8 cellular contexts compared by ENCODE assay signal in genomic region chr6:131182991-131183425, GRCh38. TPM values are rescaled to one million over a fixed set of nuclear protein-coding genes. Genes with fewer than 3 reads are reported as not detected.
DNase-seq lines count a peak whose midpoint lies in the region; ATAC-seq, FAIRE-seq and TF ChIP-seq lines count a peak whose summit lies in the region.

No MANE protein-coding gene starts in this region.

- CTCF ChIA-PET in HEK293 (lab: Yijun Ruan, JAX): interaction anchor here (0.6 to 1.3 kb wide), 13 partner anchors 9 to 452 kb away, joined by 3 to 7 read pairs (median 3); no protein-coding TSS in a partner anchor

- DNase-seq in EH (ENCODE audit: low read depth) (peak; percentile 35), RPMI7951 (ENCODE audit: low read depth) (peak; percentile 34), choroid plexus epithelial cell (ENCODE audit: low read depth) (peak; percentile 69), naive B cell (peak; percentile 46), HTR-8/SVneo (ENCODE audit: insufficient read length, low spot score) (no peak), GF-D8 (lab: John Stamatoyannopoulos, UW) (no peak), lower leg skin (ENCODE audit: low spot score in 2 of 2) (no peak)

- no peaks in the 10 kb centered on the region for H3K27me3 Mint-ChIP-seq in naive B cell

- H3K36me3 Mint-ChIP-seq in naive B cell: peaks cover 8 to 18% of the 10 kb centered on the region in 2 donors

- H3K9me3 ChIP-seq in HEK293 (ENCODE audit: control insufficient read depth, insufficient read depth, low read depth, low read length): no peaks in the 10 kb centered on the region

- peaks cover 6 to 8% (median 7%) of the 10 kb centered on the region in 3 donors for H3K4me1 Mint-ChIP-seq in naive B cell

- no peak for TF ChIP-seq POLR2A in lower leg skin (IDR thresholded peaks at IDR 0.05)

- H3K36me3 ChIP-seq in HEK293 (ENCODE audit: control insufficient read depth in 2 of 2, insufficient read depth in 1 of 2, low read length in 2 of 2): peaks cover 0 to 7% of the 10 kb centered on the region in 2 experiments; a peak in 1 of 3 replicates

- TF ChIP-seq CTCF in HEK293 (tag by site-specific recombination; IDR thresholded peaks at IDR 0.05): 0 out of 2 replicates have a peak, but pooled peaks have one; percentile 12
- TF ChIP-seq CTCF in choroid plexus epithelial cell (conservative IDR thresholded peaks at IDR 0.05; ENCODE audit: low read depth, low read length): peak; percentile 70
- no peak for TF ChIP-seq CTCF in lower leg skin (IDR thresholded peaks at IDR 0.05)

- no peak for FAIRE-seq in HTR-8/SVneo (lab: Jason Lieb, UNC)

- H3K9me3 Mint-ChIP-seq in naive B cell: no peaks in the 10 kb centered on the region

- peak; percentile 74 to 84 for ATAC-seq in naive B cell (ENCODE audit: low read depth in 2 of 2)

- 36 to 46% methylated on average over 5 of the region's 5 CpGs for WGBS in lower leg skin, 2 donors

- POLR2A ChIA-PET in HEK293 (lab: Yijun Ruan, JAX): no interaction called here

- H3K27ac Mint-ChIP-seq in naive B cell: peak overlapping the region in 4 of 6 donors; percentile 69 to 91 (median 88)

- H3K4me1 ChIP-seq in HEK293 (ENCODE audit: control insufficient read depth, insufficient read depth, low read length): no peaks in the 10 kb centered on the region

- H3K4me3 Mint-ChIP-seq in naive B cell: peak overlapping the region in 7 of 8 donors; percentile 32 to 83 (median 58)

- H3K4me3 ChIP-seq in HEK293 (ENCODE audit: low read depth, low read length) (no peak overlapping the region), choroid plexus epithelial cell (ENCODE audit: low read depth, low read length) (no peak overlapping the region), lower leg skin (ENCODE audit: low read depth, poor library complexity, severe bottlenecking) (no peak overlapping the region)

- intact Hi-C loops in lower leg skin (cut with DNase I; ENCODE audit: low total_unique reads): no loop called here

- H3K27ac ChIP-seq in HEK293 (ENCODE audit: extremely low read depth, low read depth, low read length): no peak overlapping the region

TF ChIP-seq in HEK293, 187 proteins besides CTCF, POLR2A, EP300 and RAD21:
- TF ChIP-seq ZNF394 (tag by site-specific recombination; IDR thresholded peaks at IDR 0.05; ENCODE audit: borderline replicate concordance) (no peak), ZBTB11 (tag by site-specific recombination; conservative IDR thresholded peaks at IDR 0.05; ENCODE audit: low read depth) (no peak), TRIM28 (IDR thresholded peaks at IDR 0.05; ENCODE audit: borderline replicate concordance, low read length) (no peak), ZNF621 (tag by site-specific recombination; IDR thresholded peaks at IDR 0.05) (no peak), ZNF24 (tag by site-specific recombination; IDR thresholded peaks at IDR 0.05) (no peak), ZNF654 (tag by site-specific recombination; IDR thresholded peaks at IDR 0.05; ENCODE audit: low read depth) (no peak), ZNF664 (tag by site-specific recombination; IDR thresholded peaks at IDR 0.05) (no peak), KLF9 (tag by site-specific recombination; IDR thresholded peaks at IDR 0.05; ENCODE audit: low read depth) (no peak), ZNF121 (tag by site-specific recombination; IDR thresholded peaks at IDR 0.05) (no peak), SCRT2 (tag by site-specific recombination; IDR thresholded peaks at IDR 0.05) (no peak), ZNF560 (tag by site-specific recombination; IDR thresholded peaks at IDR 0.05; ENCODE audit: borderline replicate concordance) (no peak), ZNF341 (tag by site-specific recombination; IDR thresholded peaks at IDR 0.05; ENCODE audit: low read depth) (no peak)

RNA-seq across cellular contexts. Expression of gene AKAP7, which starts 47.7 kb away (rescaled TPM):
- total RNA-seq in RPMI7951 (2014; rRNA removed; shearing (Covaris generic)): 8.5 and 8.8 TPM in 2 replicates
- polyA plus RNA-seq in naive B cell (ENCODE audit: low read depth in 6 of 6): 10 to 100 TPM in 3 of 6 donors, 1 to 10 TPM in 3; 6.9 to 33.8 (median 10.5) TPM
- 1 to 10 TPM; 2.2 to 5.7 (median 3.1) TPM for total RNA-seq in lower leg skin

Comparison
In these comparisons a context has a peak if more than half of its experiments do, and no peak if none do; other contexts are left out.
1. DNase-seq: peak in EH (single experiment), RPMI7951 (single experiment), choroid plexus epithelial cell (single experiment) and naive B cell (single experiment); none in HTR-8/SVneo (single experiment), GF-D8 (single experiment) and lower leg skin (0 of 2).
2. CTCF ChIP-seq: peak in HEK293 (single experiment) and choroid plexus epithelial cell (single experiment); none in lower leg skin (0 of 3).